ENCODE assay signal across 19 cellular contexts in the genomic region with DNA sequence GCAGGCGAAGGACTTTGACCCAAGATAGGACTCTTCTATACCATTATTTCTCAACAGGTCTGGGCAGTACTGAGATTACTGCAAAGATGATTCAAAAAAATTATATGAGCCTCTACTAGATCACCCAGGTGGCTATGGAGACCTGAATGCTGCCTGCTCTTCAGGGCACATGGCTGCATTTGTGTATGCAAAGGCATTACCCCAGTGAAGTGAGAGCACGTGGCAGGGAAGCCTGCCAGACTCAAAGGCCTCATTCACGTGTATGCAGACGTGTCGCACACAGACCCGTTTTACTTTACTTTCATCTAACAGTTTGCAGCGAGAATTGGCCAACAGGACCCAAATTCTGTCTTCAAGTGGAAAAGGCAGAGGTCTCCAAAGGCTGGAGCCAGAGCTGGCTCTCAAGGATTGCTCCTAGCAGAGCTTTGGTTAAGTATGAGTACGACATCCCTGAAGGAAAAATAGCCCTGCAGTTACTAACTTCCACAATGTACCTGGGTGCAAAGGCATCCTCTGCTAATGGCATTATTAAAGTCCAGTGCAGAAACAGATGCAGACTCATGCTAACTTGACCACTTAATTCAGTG.
"Had no signal": no experiment of that assay in that cellular context is flagged by ENCODE, and none has a peak within 500 bp of the region (broad histone marks: within the 10 kb centered on the region; RNA-seq: fewer than 3 reads in every experiment).

No MANE protein-coding gene starts in this region.

- ATAC-seq: left lobe of liver had no signal

- H3K9me3 ChIP-seq: tibial artery, vagina had no signal

- H3K27ac ChIP-seq: tibial artery, vagina had no signal

- H3K27ac Mint-ChIP-seq: activated naive CD8-positive, alpha-beta T cell; activated T-helper 1 cell treated with anti-CD3 and anti-CD28 coated beads, Interleukin-12 subunit alpha, Interleukin-12 subunit beta, Interleukin-2, Interleukin-4 antibody, amounts not matched to agents 30 ng/mL and 10 ng/mL and 1 ng/mL, durations not matched to agents 14 hours and 24 hours and 36 hours; T-helper 1 cell treated with Interleukin-12 subunit alpha and Interleukin-12 subunit beta and Interleukin-4 antibody, amounts not matched to agents 30 μg/mL and 1 μg/mL, for 36 hours had no signal

- DNase-seq: activated CD4-positive, alpha-beta T cell treated with anti-CD3 and anti-CD28 coated beads for 1 hour; activated gamma-delta T cell treated with Interleukin-2 at 50 U/mL for 16 hours; dermis blood vessel endothelial cell; effector memory CD4-positive, alpha-beta T cell; hypothalamus; kidney; midbrain; retina; stimulated activated CD4-positive, alpha-beta T cell treated with anti-CD3 and anti-CD28 coated beads, Interleukin-12 subunit alpha, Interleukin-12 subunit beta, amount 100 ng/mL, for 4 hours; stimulated activated CD4-positive, alpha-beta T cell treated with anti-CD3 and anti-CD28 coated beads, Interleukin-1b, Interleukin-23, amount 100 ng/mL, for 48 hours; stimulated activated naive CD4-positive, alpha-beta T cell treated with Interleukin-2 at 50 U/mL for 16 hours; substantia nigra; tibial artery had no signal

- H3K4me3 Mint-ChIP-seq: activated naive CD8-positive, alpha-beta T cell; activated T-helper 1 cell treated with anti-CD3 and anti-CD28 coated beads, Interleukin-12 subunit alpha, Interleukin-12 subunit beta, Interleukin-2, Interleukin-4 antibody, amounts not matched to agents 30 ng/mL and 10 ng/mL and 1 ng/mL, durations not matched to agents 14 hours and 24 hours and 36 hours; T-helper 1 cell treated with Interleukin-12 subunit alpha and Interleukin-12 subunit beta and Interleukin-4 antibody, amounts not matched to agents 30 μg/mL and 1 μg/mL, for 36 hours had no signal

- H3K27me3 ChIP-seq: tibial artery, vagina had no signal

- H3K36me3 ChIP-seq: tibial artery, vagina had no signal

- H3K9me3 Mint-ChIP-seq: activated T-helper 1 cell treated with anti-CD3 and anti-CD28 coated beads, Interleukin-12 subunit alpha, Interleukin-12 subunit beta, Interleukin-2, Interleukin-4 antibody, amounts not matched to agents 30 ng/mL and 10 ng/mL and 1 ng/mL, durations not matched to agents 14 hours and 24 hours and 36 hours; T-helper 1 cell treated with Interleukin-12 subunit alpha and Interleukin-12 subunit beta and Interleukin-4 antibody, amounts not matched to agents 30 μg/mL and 1 μg/mL, for 36 hours had no signal

- FAIRE-seq: bronchial epithelial cell, kidney had no signal

- H3K4me3 ChIP-seq: tibial artery, vagina had no signal
